Comparison of ENCODE assay signal across 22 cellular contexts in the genomic region with DNA sequence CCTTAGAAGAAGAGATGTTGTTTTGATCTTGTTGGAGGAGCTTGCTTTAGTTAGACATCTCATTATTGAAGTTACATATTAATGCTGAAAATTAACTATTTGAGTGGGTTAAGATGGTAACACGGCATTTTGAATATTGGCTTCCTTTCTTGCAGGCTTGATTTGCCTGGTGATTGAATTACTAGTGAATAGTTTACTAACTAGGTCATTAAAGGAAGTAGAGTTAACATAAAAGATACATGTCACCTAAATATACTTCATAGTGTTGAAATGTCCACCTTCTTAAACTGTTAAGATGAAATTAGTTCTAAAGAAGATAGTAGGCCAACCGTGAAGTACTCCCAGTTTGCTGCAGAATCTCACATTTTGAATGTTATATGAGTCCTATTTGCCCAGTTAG. TPM values are rescaled to one million over a fixed set of nuclear protein-coding genes. Genes with fewer than 3 reads are reported as not detected.
DNase-seq lines count a peak whose midpoint lies in the region; ATAC-seq and TF ChIP-seq lines count a peak whose summit lies in the region.
"Had no signal": no experiment of that assay in that cellular context is flagged by ENCODE, and none has a peak within 500 bp of the region (broad histone marks: within the 10 kb centered on the region; RNA-seq: fewer than 3 reads in every experiment).

No MANE protein-coding gene starts in this region.

- 95% methylated on average over 2 of the region's 2 CpGs for WGBS in sigmoid colon, 2 donors

- no peak overlapping the region for H2AFZ ChIP-seq in PC-9

- H3K36me3 Mint-ChIP-seq in Calu3 (ENCODE audit: insufficient read depth, unreplicated experiment) (peaks cover 27% of the 10 kb centered on the region), nephron (ENCODE audit: low read depth) (peaks cover 38% of the 10 kb centered on the region)
- H3K36me3 Mint-ChIP-seq: CD4-positive, CD25-positive, alpha-beta regulatory T cell; CD8-positive, alpha-beta T cell had no signal

- H3K4me3 Mint-ChIP-seq in Calu3 (ENCODE audit: low read depth, unreplicated experiment) (peak overlapping the region; percentile 38), nephron (no peak overlapping the region)
- H3K4me3 Mint-ChIP-seq: B cell; CD4-positive, CD25-positive, alpha-beta regulatory T cell; CD8-positive, alpha-beta T cell had no signal

- POLR2A ChIA-PET in PC-9 (lab: Charles Lee; ENCODE audit: unreplicated experiment), result no interaction called here

- H3K9me3 ChIP-seq in PC-9 (ENCODE audit: insufficient read depth, low read depth), result 0 out of 2 replicates have a peak, but pooled peaks cover 5% of the 10 kb centered on the region
- no peaks in the 10 kb centered on the region for H3K9me3 ChIP-seq in sigmoid colon
- H3K9me3 ChIP-seq: Caco-2, HAP-1 had no signal

- peaks cover 30% of the 10 kb centered on the region; the same call in 1 of the 2 replicates for H3K79me2 ChIP-seq in PC-9 (ENCODE audit: low read depth)

- TF ChIP-seq CTCF in Calu3 (IDR thresholded peaks at IDR 0.05; ENCODE audit: unreplicated experiment) (no peak), PC-9 (conservative IDR thresholded peaks at IDR 0.05) (no peak), nephron (IDR thresholded peaks at IDR 0.05; ENCODE audit: unreplicated experiment in 3 of 3) (no peak), sigmoid colon (IDR thresholded peaks at IDR 0.05) (no peak)

- BruUV-seq in Calu3 (replicated peaks; lab: Mats Ljungman, UMichigan) (no TSS peak), PC-9 (replicated peaks; lab: Mats Ljungman, UMichigan) (no TSS peak)

- H3K4me3 ChIP-seq in PC-9 (no peak overlapping the region), sigmoid colon (no peak overlapping the region)
- H3K4me3 ChIP-seq: BLaER1, GM12878, HAP-1 had no signal

- H3K36me3 ChIP-seq in PC-9 (ENCODE audit: low read depth) (0 out of 2 replicates have a peak, but pooled peaks cover 5% of the 10 kb centered on the region), sigmoid colon (no peaks in the 10 kb centered on the region)
- H3K36me3 ChIP-seq: HAP-1 had no signal

- TF ChIP-seq POLR2A in sigmoid colon (IDR thresholded peaks at IDR 0.05), result no peak

- H3K27ac Mint-ChIP-seq in Calu3 (ENCODE audit: unreplicated experiment) (peak overlapping the region; percentile 79), nephron (peak overlapping the region; percentile 58 to 71 (median 67))
- H3K27ac Mint-ChIP-seq: B cell; CD4-positive, CD25-positive, alpha-beta regulatory T cell; CD8-positive, alpha-beta T cell had no signal

- H4K20me1 ChIP-seq in PC-9 (ENCODE audit: insufficient read depth), result no peaks in the 10 kb centered on the region

- DNase-seq in Calu3, result no peak
- DNase-seq in PC-9, result peak in 1 of 2 experiments; percentile 59
- DNase-seq in epithelial cell of prostate (ENCODE audit: low read depth, low spot score), result no peak
- DNase-seq in OCI-M1 (lab: John Stamatoyannopoulos, UW), result no peak
- no peak for DNase-seq in sigmoid colon
- DNase-seq in NCI-H187 treated with DMSO at 0.1 percent for 48 hours (lab: John Stamatoyannopoulos, UW), result no peak
- DNase-seq: Caco-2; CD4-positive, CD25-positive, alpha-beta regulatory T cell; CD8-positive, alpha-beta T cell; DMS 273 treated with DMSO at 0.1 percent for 48 hours; DMS79; EL; GDM1; GOT3 had no signal

- CTCF ChIA-PET in Calu3 (lab: Charles Lee) (interaction anchor here (0.6 kb wide), 2 partner anchors 10 to 20 kb away, joined by 3 to 7 read pairs; no protein-coding TSS in a partner anchor), PC-9 (lab: Charles Lee) (no interaction called here)

- intact Hi-C loops in Calu3 (cut with micrococcal nuclease; ENCODE audit: unreplicated experiment), result no loop called here
- intact Hi-C loops in PC-9 (cut with micrococcal nuclease; ENCODE audit: unreplicated experiment), result no loop called here
- intact Hi-C loops in sigmoid colon (cut with DNase I), result no loop called here

- H3K27ac ChIP-seq in PC-9, result peak overlapping the region; percentile 80; the same call in 1 of the 2 replicates
- H3K27ac ChIP-seq in epithelial cell of prostate, result peak overlapping the region; percentile 5
- H3K27ac ChIP-seq in sigmoid colon, result no peak overlapping the region
- H3K27ac ChIP-seq: 22Rv1, BLaER1, C4-2B had no signal

- no peak for ATAC-seq in HG02840 (IDR thresholded peaks at IDR 0.05; ENCODE audit: low FRiP score, unreplicated experiment)
- ATAC-seq: CD8-positive, alpha-beta T cell; GM12878 had no signal

- H3K4me2 ChIP-seq in PC-9, result peak overlapping the region; percentile 76; the same call in 1 of the 2 replicates
- H3K4me2 ChIP-seq: BLaER1 had no signal

- peaks cover 32% of the 10 kb centered on the region for H3F3A ChIP-seq in PC-9 (ENCODE audit: insufficient read depth, low read depth)

- H3K9me2 ChIP-seq in PC-9 (ENCODE audit: insufficient read depth), result no peaks in the 10 kb centered on the region

- no peak for TF ChIP-seq EP300 in sigmoid colon (IDR thresholded peaks at IDR 0.05)

- H3K4me1 Mint-ChIP-seq in Calu3 (ENCODE audit: low read depth, unreplicated experiment) (peaks cover 31% of the 10 kb centered on the region), nephron (no peaks in the 10 kb centered on the region)

- peaks cover 31% of the 10 kb centered on the region for H3K4me1 ChIP-seq in PC-9 (replicated peaks; ENCODE audit: insufficient read depth)
- H3K4me1 ChIP-seq in sigmoid colon, result no peaks in the 10 kb centered on the region
- H3K4me1 ChIP-seq: Caco-2 had no signal

- H3K27me3 Mint-ChIP-seq in Calu3 (ENCODE audit: unreplicated experiment) (no peaks in the 10 kb centered on the region), nephron (ENCODE audit: low read depth) (no peaks in the 10 kb centered on the region)
- H3K27me3 Mint-ChIP-seq: B cell; CD4-positive, CD25-positive, alpha-beta regulatory T cell had no signal

- H3K9me3 Mint-ChIP-seq in Calu3 (ENCODE audit: low read depth, unreplicated experiment), result no peaks in the 10 kb centered on the region
- peaks cover 2% of the 10 kb centered on the region for H3K9me3 Mint-ChIP-seq in nephron
- H3K9me3 Mint-ChIP-seq: CD4-positive, CD25-positive, alpha-beta regulatory T cell; CD8-positive, alpha-beta T cell had no signal

- H3K27me3 ChIP-seq in PC-9 (ENCODE audit: insufficient read depth, low read depth) (no peaks in the 10 kb centered on the region), sigmoid colon (no peaks in the 10 kb centered on the region)
- H3K27me3 ChIP-seq: BLaER1 had no signal

RNA-seq across cellular contexts. Expression of a gene that starts 18.5 kb away (rescaled TPM):
- total RNA-seq in Calu3 (2022) (59.1 and 62.7 TPM in 2 replicates), PC-9 (2021) (76.0 and 79.2 TPM in 2 replicates), sigmoid colon (10 to 100 TPM; 26.9 to 43.1 (median 31.8) TPM)
- polyA plus RNA-seq in sigmoid colon, result 10 to 100 TPM; 46.3 to 70.5 (median 54.7) TPM

RNA-seq across cellular contexts. Expression of a gene that starts 18.9 kb away (rescaled TPM):
- total RNA-seq in Calu3 (2022) (1.6 and 3.5 TPM in 2 replicates), PC-9 (2021) (2.7 and 3.5 TPM in 2 replicates), sigmoid colon (10 to 100 TPM in 1 of 4 donors, 1 to 10 TPM in 3; 2.3 to 14.0 (median 4.2) TPM)
- polyA plus RNA-seq in sigmoid colon, result 10 to 100 TPM in 2 of 3 donors, 1 to 10 TPM in 1; 6.3 to 25.9 (median 16.8) TPM
- total RNA-seq: CD4-positive, CD25-positive, alpha-beta regulatory T cell had no signal

Comparison
In these comparisons a context has a peak if more than half of its experiments do, and no peak if none do; other contexts are left out.
1. H3K27ac ChIP-seq: peak in PC-9 (single experiment) and epithelial cell of prostate (single experiment); none in sigmoid colon (0 of 4).